18 cellular contexts compared by ENCODE assay signal in the genomic region with DNA sequence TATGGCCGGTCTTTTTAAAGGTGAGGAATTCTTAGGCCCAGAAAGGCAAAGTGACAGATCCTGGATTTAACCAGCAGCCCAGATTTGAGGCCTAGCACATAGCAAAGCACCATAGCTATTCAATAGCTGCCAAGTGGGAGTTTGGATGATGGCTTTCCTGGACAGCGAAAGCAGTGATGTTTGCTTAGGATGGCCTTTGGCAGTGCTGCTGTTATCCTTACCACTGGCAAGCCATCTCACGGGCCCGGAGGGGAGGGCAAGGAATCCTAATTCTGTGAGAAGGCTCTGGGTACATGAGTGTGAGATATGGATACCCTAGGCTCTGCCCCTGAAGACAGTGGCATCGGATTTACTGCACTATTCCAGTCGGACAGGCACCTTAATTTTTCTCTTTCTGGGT. TPM values are rescaled to one million over a fixed set of nuclear protein-coding genes. Genes with fewer than 3 reads are reported as not detected.
DNase-seq lines count a peak whose midpoint lies in the region; TF ChIP-seq lines count a peak whose summit lies in the region.
"Had no signal": no experiment of that assay in that cellular context is flagged by ENCODE, and none has a peak within 500 bp of the region (broad histone marks: within the 10 kb centered on the region; RNA-seq: fewer than 3 reads in every experiment).

No MANE protein-coding gene starts in this region.

- H3K4me1 ChIP-seq in stomach smooth muscle (ENCODE audit: control insufficient read depth, insufficient read depth, low read length) = peaks cover 43% of the 10 kb centered on the region

- H3K36me3 Mint-ChIP-seq in mesothelial cell of epicardium = peaks cover 18% of the 10 kb centered on the region
- H3K36me3 Mint-ChIP-seq in activated naive CD8-positive, alpha-beta T cell treated with anti-CD3 and anti-CD28 coated beads for 36 hours = peaks cover 3% of the 10 kb centered on the region

- no peaks in the 10 kb centered on the region for H3K27me3 ChIP-seq in stomach smooth muscle (ENCODE audit: control insufficient read depth in 1 of 2, insufficient read depth in 2 of 2, low read length in 2 of 2)
- H3K27me3 ChIP-seq: dorsolateral prefrontal cortex had no signal

- H3K4me3 ChIP-seq in stomach smooth muscle (ENCODE audit: low read length in 2 of 2) = peak overlapping the region in 1 of 2 donors; percentile 49
- H3K4me3 ChIP-seq: dorsolateral prefrontal cortex, GM12878 had no signal

- peaks cover 43% of the 10 kb centered on the region for H3K4me1 Mint-ChIP-seq in mesothelial cell of epicardium
- H3K4me1 Mint-ChIP-seq in activated naive CD8-positive, alpha-beta T cell treated with anti-CD3 and anti-CD28 coated beads for 36 hours = no peaks in the 10 kb centered on the region

- H3K27ac ChIP-seq in RWPE1 (peak overlapping the region; percentile 73), epithelial cell of prostate (peak overlapping the region; percentile 21), stomach smooth muscle (ENCODE audit: low read length) (peak overlapping the region; percentile 58)
- H3K27ac ChIP-seq: KMS-11 had no signal

- peak overlapping the region in 1 of 2 donors; percentile 42 for H3K9ac ChIP-seq in stomach smooth muscle (ENCODE audit: low read length in 2 of 2)
- H3K9ac ChIP-seq: KMS-11 had no signal

- DNase-seq in RWPE1 (ENCODE audit: low spot score) = no peak
- no peak for DNase-seq in epithelial cell of prostate (ENCODE audit: low read depth, low spot score)
- DNase-seq in mesothelial cell of epicardium (ENCODE audit: low spot score in 2 of 2, unreplicated experiment in 2 of 2) = no peak
- no peak for DNase-seq in activated CD4-positive, alpha-beta T cell treated with anti-CD3 and anti-CD28 coated beads, Interleukin-2, amount 50 U/mL, for 4 hours
- DNase-seq in hippocampal formation (lab: John Stamatoyannopoulos, UW) = no peak
- no peak for DNase-seq in middle frontal gyrus (ENCODE audit: extremely low spot score, low spot score)
- DNase-seq in activated naive CD8-positive, alpha-beta T cell treated with anti-CD3 and anti-CD28 coated beads for 36 hours = no peak
- DNase-seq: activated CD4-positive, alpha-beta T cell treated with anti-CD3 and anti-CD28 coated beads for 1 hour; activated naive CD4-positive, alpha-beta T cell; dorsolateral prefrontal cortex; GOT3; NCI-H146; NCI-H345; SHP77 treated with DMSO at 0.1 percent for 48 hours; stimulated activated naive CD8-positive, alpha-beta T cell treated with anti-CD3 and anti-CD28 coated beads, Interleukin-15, amount 100 ng/mL, for 72 hours had no signal

- TF ChIP-seq CTCF in RWPE1 (conservative IDR thresholded peaks at IDR 0.05; ENCODE audit: low read depth) = no peak
- no peak for TF ChIP-seq CTCF in mesothelial cell of epicardium (IDR thresholded peaks at IDR 0.05; ENCODE audit: unreplicated experiment)

- POLR2A ChIA-PET in RWPE1 (lab: Yijun Ruan, JAX; ENCODE audit: low non-redundant PET) = no interaction called here

- CTCF ChIA-PET in RWPE1 (lab: Yijun Ruan, JAX) = no interaction called here

- no peaks in the 10 kb centered on the region for H3K9me3 ChIP-seq in stomach smooth muscle (ENCODE audit: control insufficient read depth in 2 of 2, low read length in 2 of 2)

- no peaks in the 10 kb centered on the region for H3K9me3 Mint-ChIP-seq in mesothelial cell of epicardium
- no peaks in the 10 kb centered on the region for H3K9me3 Mint-ChIP-seq in activated naive CD8-positive, alpha-beta T cell treated with anti-CD3 and anti-CD28 coated beads for 36 hours

- H3K36me3 ChIP-seq in stomach smooth muscle (ENCODE audit: control insufficient read depth in 2 of 2, insufficient read depth in 2 of 2, low read length in 2 of 2) = no peaks in the 10 kb centered on the region

- peak overlapping the region; percentile 2 for H3K4me3 Mint-ChIP-seq in mesothelial cell of epicardium
- no peak overlapping the region for H3K4me3 Mint-ChIP-seq in activated naive CD8-positive, alpha-beta T cell treated with anti-CD3 and anti-CD28 coated beads for 36 hours
- H3K4me3 Mint-ChIP-seq: stimulated activated naive CD8-positive, alpha-beta T cell treated with anti-CD3 and anti-CD28 coated beads, Interleukin-15, amount 100 ng/mL, for 72 hours had no signal

- H3K27ac Mint-ChIP-seq in mesothelial cell of epicardium = peak overlapping the region; percentile 98
- no peak overlapping the region for H3K27ac Mint-ChIP-seq in activated naive CD8-positive, alpha-beta T cell treated with anti-CD3 and anti-CD28 coated beads for 36 hours
- H3K27ac Mint-ChIP-seq: stimulated activated naive CD8-positive, alpha-beta T cell treated with anti-CD3 and anti-CD28 coated beads, Interleukin-15, amount 100 ng/mL, for 72 hours had no signal

- no peaks in the 10 kb centered on the region for H3K27me3 Mint-ChIP-seq in mesothelial cell of epicardium (ENCODE audit: low read depth)
- H3K27me3 Mint-ChIP-seq in activated naive CD8-positive, alpha-beta T cell treated with anti-CD3 and anti-CD28 coated beads for 36 hours = peaks cover 50% of the 10 kb centered on the region

RNA-seq across cellular contexts. Expression of a gene that starts 50.4 kb away (rescaled TPM):
- 76.4 to 84.0 TPM (median 78.0 TPM) in 3 replicates for total RNA-seq in mesothelial cell of epicardium
- total RNA-seq in activated naive CD8-positive, alpha-beta T cell treated with anti-CD3 and anti-CD28 coated beads for 36 hours = 1 to 10 TPM; 1.1 to 1.5 TPM

Comparison
In these comparisons a context has a peak if more than half of its experiments do, and no peak if none do; other contexts are left out.
1. H3K27ac ChIP-seq: peak in every context shown above with its lines; median percentile 73 in RWPE1; 58 in stomach smooth muscle; 21 in epithelial cell of prostate.
2. RNA of a gene that starts 50.4 kb away (total RNA-seq): 76.4 to 84.0 TPM in mesothelial cell of epicardium; 1.1 to 1.5 TPM in activated naive CD8-positive, alpha-beta T cell treated with anti-CD3 and anti-CD28 coated beads for 36 hours; every median in the first group is over 10 times any median in the second.